Comparison of ENCODE assay signal across 8 cellular contexts in genomic region chr3:75432885-75433284, GRCh38.
DNase-seq lines count a peak whose midpoint lies in the region; FAIRE-seq and TF ChIP-seq lines count a peak whose summit lies in the region.
"Not testable (repeated sequence)": the region's sequence is repeated elsewhere in the genome, so short reads cannot be mapped to it uniquely, and the experiment has no call there.

No MANE protein-coding gene starts in this region.

- not testable (repeated sequence) for TF ChIP-seq EP300 in ovary (IDR thresholded peaks at IDR 0.05)

- H3K9me3 Mint-ChIP-seq in CD4-positive, alpha-beta memory T cell; type B pancreatic cell: not testable (repeated sequence)

- POLR2A ChIA-PET in CD4-positive, alpha-beta memory T cell (lab: Charles Lee; ENCODE audit: partially characterized antibody) = not testable (repeated sequence)

- H3K27ac ChIP-seq in CD4-positive, alpha-beta memory T cell (ENCODE audit: low read depth, low read length); ovary: not testable (repeated sequence)
- H3K27ac ChIP-seq in SJSA1 (peak overlapping the region; percentile 93), esophagus squamous epithelium (peak overlapping the region in 3 of 4 donors; percentile 94 to 95 (median 94)), kidney (ENCODE audit: low read depth in 2 of 2, low read length in 2 of 2) (peak overlapping the region in 1 of 2 donors; percentile 37)

- not testable (repeated sequence) for FAIRE-seq in HTR-8/SVneo (lab: Jason Lieb, UNC); kidney (lab: Jason Lieb, UNC)

- H3K36me3 ChIP-seq in CD4-positive, alpha-beta memory T cell (ENCODE audit: insufficient read depth, low read length); SJSA1; kidney (ENCODE audit: control insufficient read depth in 1 of 2, insufficient read depth in 2 of 2, low read length in 2 of 2); ovary: not testable (repeated sequence)
- H3K36me3 ChIP-seq in esophagus squamous epithelium = peaks cover 0 to 42% (median 0%) of the 10 kb centered on the region in 3 donors

- not testable (repeated sequence) for TF ChIP-seq CTCF in esophagus squamous epithelium (IDR thresholded peaks at IDR 0.05); kidney (IDR thresholded peaks at IDR 0.05; ENCODE audit: borderline replicate concordance, extremely low read depth, insufficient read depth); ovary (IDR thresholded peaks at IDR 0.05); type B pancreatic cell (conservative IDR thresholded peaks at IDR 0.05)

- CTCF ChIA-PET in CD4-positive, alpha-beta memory T cell (lab: Charles Lee; ENCODE audit: partially characterized antibody) = interaction anchor here (1.1 kb wide), 1 partner anchor 9 kb away, joined by 3 read pairs; no protein-coding TSS in a partner anchor

- intact Hi-C loops in CD4-positive, alpha-beta memory T cell (cut with micrococcal nuclease); esophagus squamous epithelium (cut with DNase I); kidney (cut with DNase I); ovary (cut with DNase I): not testable (repeated sequence)

- peaks cover 7 to 27% of the 10 kb centered on the region in 2 donors for H3K36me3 Mint-ChIP-seq in CD4-positive, alpha-beta memory T cell
- H3K36me3 Mint-ChIP-seq in type B pancreatic cell = not testable (repeated sequence)

- DNase-seq in CD4-positive, alpha-beta memory T cell; esophagus squamous epithelium (lab: John Stamatoyannopoulos, UW); type B pancreatic cell (ENCODE audit: extremely low spot score, unreplicated experiment): not testable (repeated sequence)
- DNase-seq in HTR-8/SVneo (ENCODE audit: insufficient read length, low spot score) = peak; percentile 24
- DNase-seq in SJSA1 (ENCODE audit: low read depth in 1 of 2, low spot score in 2 of 2) = peak; percentile 59 to 88
- peak; percentile 73 for DNase-seq in amniotic epithelial cell (ENCODE audit: low read depth)
- peak; percentile 93 for DNase-seq in kidney
- peak; percentile 26 to 66 (median 51) for DNase-seq in ovary

- H3K4me1 Mint-ChIP-seq in CD4-positive, alpha-beta memory T cell = peaks cover 8 to 33% (median 22%) of the 10 kb centered on the region in 4 donors
- not testable (repeated sequence) for H3K4me1 Mint-ChIP-seq in type B pancreatic cell (ENCODE audit: unreplicated experiment)

- H3K9ac ChIP-seq in kidney (ENCODE audit: low read length in 2 of 2) = not testable (repeated sequence)

- not testable (repeated sequence) for H3K9me3 ChIP-seq in CD4-positive, alpha-beta memory T cell (ENCODE audit: control insufficient read depth in 1 of 2, low read length in 2 of 2); SJSA1 (replicated peaks); esophagus squamous epithelium; kidney (ENCODE audit: control insufficient read depth in 1 of 2, low read length in 2 of 2); ovary

- not testable (repeated sequence) for H3K27me3 Mint-ChIP-seq in CD4-positive, alpha-beta memory T cell; type B pancreatic cell

- WGBS in esophagus squamous epithelium, 2 donors = 7 to 27% methylated on average over 2 to 5 of the region's 8 CpGs
- 10 to 36% (median 32%) methylated on average over 8 of the region's 8 CpGs for WGBS in ovary, 3 donors

- H3K4me3 Mint-ChIP-seq in CD4-positive, alpha-beta memory T cell = peak overlapping the region in 3 of 8 donors; percentile 36 to 62 (median 50)
- peak overlapping the region; percentile 65 for H3K4me3 Mint-ChIP-seq in type B pancreatic cell

- not testable (repeated sequence) for H3K27me3 ChIP-seq in CD4-positive, alpha-beta memory T cell (ENCODE audit: insufficient read depth, low read length); SJSA1 (replicated peaks); esophagus squamous epithelium; ovary

- H3K4me3 ChIP-seq in CD4-positive, alpha-beta memory T cell (ENCODE audit: low read length in 2 of 2); SJSA1; esophagus squamous epithelium; kidney (ENCODE audit: low read length in 2 of 2); ovary: not testable (repeated sequence)

- H3K4me1 ChIP-seq in CD4-positive, alpha-beta memory T cell (ENCODE audit: insufficient read depth, low read length); kidney (ENCODE audit: control insufficient read depth in 1 of 2, insufficient read depth in 1 of 2, low read depth in 1 of 2, low read length in 2 of 2); ovary (ENCODE audit: insufficient read depth): not testable (repeated sequence)
- H3K4me1 ChIP-seq in SJSA1 (replicated peaks) (peaks cover 16% of the 10 kb centered on the region), esophagus squamous epithelium (peaks cover 19 to 43% (median 21%) of the 10 kb centered on the region in 3 donors)

- H3K27ac Mint-ChIP-seq in CD4-positive, alpha-beta memory T cell = peak overlapping the region in 4 of 7 donors; percentile 3 to 97 (median 72)
- peak overlapping the region; percentile 34 for H3K27ac Mint-ChIP-seq in type B pancreatic cell

- TF ChIP-seq POLR2A in esophagus squamous epithelium (IDR thresholded peaks at IDR 0.05); ovary (IDR thresholded peaks at IDR 0.05): not testable (repeated sequence)
